In the genomic region with DNA sequence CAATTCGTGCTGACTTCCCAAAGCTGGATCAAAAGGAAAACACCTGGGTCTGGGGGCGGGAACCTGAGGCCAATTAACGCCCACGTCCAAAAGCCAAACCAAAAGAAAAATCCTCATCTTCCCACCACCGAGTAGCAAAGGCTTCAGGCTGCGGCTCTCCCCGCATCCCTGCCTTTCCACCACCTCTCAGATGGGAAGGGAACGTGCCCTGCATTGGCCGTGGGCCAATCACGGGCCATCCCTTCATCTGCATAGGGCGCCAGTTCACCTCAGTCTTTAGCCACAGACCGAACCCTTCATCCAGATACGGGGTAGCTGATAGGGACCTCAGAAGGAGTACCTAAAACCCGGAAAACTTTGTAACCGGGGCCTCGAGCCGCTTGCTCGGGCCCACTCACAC, we compare ENCODE assay signal across 8 cellular contexts. TPM values are rescaled to one million over a fixed set of nuclear protein-coding genes. Genes with fewer than 3 reads are reported as not detected.
DNase-seq lines count a peak whose midpoint lies in the region; ATAC-seq and TF ChIP-seq lines count a peak whose summit lies in the region.

No MANE protein-coding gene starts in this region.

- ATAC-seq in foreskin keratinocyte (peak; percentile 49), HG03460 (IDR thresholded peaks at IDR 0.05; ENCODE audit: unreplicated experiment) (no peak), GM19463 (IDR thresholded peaks at IDR 0.05; ENCODE audit: unreplicated experiment) (no peak)

- H3K4me3 Mint-ChIP-seq in activated naive CD4-positive, alpha-beta T cell treated with anti-CD3 and anti-CD28 coated beads for 36 hours, result peak overlapping the region; percentile 99

- H2BK12ac ChIP-seq in trophoblast cell (ENCODE audit: low read length), result no peak overlapping the region

- TF ChIP-seq CTCF in WI38 (IDR thresholded peaks at IDR 0.05; ENCODE audit: low read depth, low read length), result no peak
- TF ChIP-seq CTCF in foreskin keratinocyte (conservative IDR thresholded peaks at IDR 0.05), result no peak

- peaks cover 3% of the 10 kb centered on the region for H3K79me1 ChIP-seq in trophoblast cell (ENCODE audit: low read length)

- H3K4me3 ChIP-seq in WI38 (ENCODE audit: low read depth, low read length) (peak overlapping the region; percentile 95), trophoblast cell (ENCODE audit: low read depth, low read length) (peak overlapping the region; percentile 96)

- peak overlapping the region; percentile 61 for H4K12ac ChIP-seq in trophoblast cell (ENCODE audit: low read depth, low read length)

- peak overlapping the region; percentile 94 for H3K9ac ChIP-seq in trophoblast cell (ENCODE audit: low read length)

- H3K27ac ChIP-seq in foreskin keratinocyte (peak overlapping the region; percentile 29), trophoblast cell (ENCODE audit: low read depth, low read length) (no peak overlapping the region)

- peak overlapping the region; percentile 77 for H2AFZ ChIP-seq in trophoblast cell (ENCODE audit: insufficient read depth, low read length, poor library complexity)

- H3K18ac ChIP-seq in trophoblast cell (ENCODE audit: low read length), result no peak overlapping the region

- DNase-seq in activated naive CD4-positive, alpha-beta T cell treated with anti-CD3 and anti-CD28 coated beads for 36 hours, result peak; percentile 12
- DNase-seq in activated naive CD4-positive, alpha-beta T cell treated with Interleukin-2 at 50 U/mL for 16 hours, result no peak
- DNase-seq in foreskin keratinocyte (peak in 1 of 2 donors; percentile 28), trophoblast cell (peak in 1 of 2 donors; percentile 7), NCI-H2171 (lab: John Stamatoyannopoulos, UW) (no peak)

- intact Hi-C loops in activated naive CD4-positive, alpha-beta T cell treated with anti-CD3 and anti-CD28 coated beads for 36 hours (cut with micrococcal nuclease), result loop anchor here (2.0 to 5.0 kb wide), 2 partner anchors 60 to 427 kb away; a partner anchor contains a TSS

- peaks cover 3% of the 10 kb centered on the region for H3K79me2 ChIP-seq in trophoblast cell (ENCODE audit: control insufficient read depth, insufficient read depth, low read length, poor library complexity)

- H2AK5ac ChIP-seq in trophoblast cell (ENCODE audit: low read length), result no peak overlapping the region

- no peaks in the 10 kb centered on the region for H3K27me3 Mint-ChIP-seq in activated naive CD4-positive, alpha-beta T cell treated with anti-CD3 and anti-CD28 coated beads for 36 hours (ENCODE audit: low read depth)

- CTCF ChIA-PET in activated naive CD4-positive, alpha-beta T cell treated with anti-CD3 and anti-CD28 coated beads for 36 hours (lab: Charles Lee), result interaction anchor here (1.2 to 1.6 kb wide), 2 partner anchors 12 to 124 kb away, joined by 3 read pairs; no protein-coding TSS in a partner anchor

- H3K4me1 Mint-ChIP-seq in activated naive CD4-positive, alpha-beta T cell treated with anti-CD3 and anti-CD28 coated beads for 36 hours (ENCODE audit: low read depth), result peaks cover 27% of the 10 kb centered on the region

- H3K23ac ChIP-seq in trophoblast cell (ENCODE audit: low read length), result no peak overlapping the region

- H4K91ac ChIP-seq in trophoblast cell (ENCODE audit: low read depth, low read length), result no peak overlapping the region

- H2BK120ac ChIP-seq in trophoblast cell (ENCODE audit: insufficient read depth, low read length, poor library complexity), result no peak overlapping the region

- no peaks in the 10 kb centered on the region for H3K9me3 Mint-ChIP-seq in activated naive CD4-positive, alpha-beta T cell treated with anti-CD3 and anti-CD28 coated beads for 36 hours

- peaks cover 10% of the 10 kb centered on the region for H3K36me3 Mint-ChIP-seq in activated naive CD4-positive, alpha-beta T cell treated with anti-CD3 and anti-CD28 coated beads for 36 hours (ENCODE audit: low read depth)

- peak overlapping the region; percentile 50 for H3K14ac ChIP-seq in trophoblast cell (ENCODE audit: low read length)

- H3K4me2 ChIP-seq in trophoblast cell (ENCODE audit: low read length), result peak overlapping the region; percentile 94

- no peaks in the 10 kb centered on the region for H3K27me3 ChIP-seq in foreskin keratinocyte
- no peaks in the 10 kb centered on the region for H3K27me3 ChIP-seq in trophoblast cell (ENCODE audit: insufficient read depth, low read length)

- no peak overlapping the region for H2BK5ac ChIP-seq in trophoblast cell (ENCODE audit: low read depth, low read length, poor library complexity)

- peak overlapping the region; percentile 94 for H4K8ac ChIP-seq in trophoblast cell (ENCODE audit: low read depth, low read length)

- H3K4me1 ChIP-seq in foreskin keratinocyte (no peaks in the 10 kb centered on the region), trophoblast cell (ENCODE audit: control insufficient read depth in 1 of 2, insufficient read depth in 2 of 2, low read length in 2 of 2) (peaks cover 0 to 5% of the 10 kb centered on the region in 2 experiments)

- no peak overlapping the region for H3K27ac Mint-ChIP-seq in activated naive CD4-positive, alpha-beta T cell treated with anti-CD3 and anti-CD28 coated beads for 36 hours

- H3K9me3 ChIP-seq in trophoblast cell (ENCODE audit: insufficient read depth, low read depth, low read length), result no peaks in the 10 kb centered on the region

- no CpG with 5 or more reads among the region's 18 CpGs for WGBS in trophoblast cell (ENCODE audit: extremely low coverage, insufficient coverage, insufficient read length)

- H3K36me3 ChIP-seq in trophoblast cell (ENCODE audit: control insufficient read depth in 1 of 2, insufficient read depth in 2 of 2, low read length in 2 of 2), result peaks cover 0 to 2% of the 10 kb centered on the region in 2 experiments

- H3K4ac ChIP-seq in trophoblast cell (ENCODE audit: low read depth, low read length), result peak overlapping the region; percentile 60

RNA-seq across cellular contexts. Expression of a gene that starts 0.6 kb away (rescaled TPM):
- total RNA-seq in activated naive CD4-positive, alpha-beta T cell treated with anti-CD3 and anti-CD28 coated beads for 36 hours, result 10 to 100 TPM; 20.2 to 20.8 TPM
- total RNA-seq in foreskin keratinocyte, result 21.0 and 22.2 TPM in 2 replicates
- polyA plus RNA-seq in foreskin keratinocyte, result 12.5 and 15.2 TPM in 2 replicates
- 17.3 and 19.2 TPM in 2 replicates for polyA plus RNA-seq in trophoblast cell (2013)

RNA-seq across cellular contexts. Expression of a gene that starts 58.6 kb away (rescaled TPM):
- not detected for total RNA-seq in activated naive CD4-positive, alpha-beta T cell treated with anti-CD3 and anti-CD28 coated beads for 36 hours
- total RNA-seq in foreskin keratinocyte, result 0.99 and 3.0 TPM in 2 replicates
- polyA plus RNA-seq in foreskin keratinocyte, result 0.72 and 1.4 TPM in 2 replicates
- polyA plus RNA-seq in trophoblast cell (2013), result 25.8 and 27.4 TPM in 2 replicates
